ENCODE assay signal across 1 cellular context in the genomic region with DNA sequence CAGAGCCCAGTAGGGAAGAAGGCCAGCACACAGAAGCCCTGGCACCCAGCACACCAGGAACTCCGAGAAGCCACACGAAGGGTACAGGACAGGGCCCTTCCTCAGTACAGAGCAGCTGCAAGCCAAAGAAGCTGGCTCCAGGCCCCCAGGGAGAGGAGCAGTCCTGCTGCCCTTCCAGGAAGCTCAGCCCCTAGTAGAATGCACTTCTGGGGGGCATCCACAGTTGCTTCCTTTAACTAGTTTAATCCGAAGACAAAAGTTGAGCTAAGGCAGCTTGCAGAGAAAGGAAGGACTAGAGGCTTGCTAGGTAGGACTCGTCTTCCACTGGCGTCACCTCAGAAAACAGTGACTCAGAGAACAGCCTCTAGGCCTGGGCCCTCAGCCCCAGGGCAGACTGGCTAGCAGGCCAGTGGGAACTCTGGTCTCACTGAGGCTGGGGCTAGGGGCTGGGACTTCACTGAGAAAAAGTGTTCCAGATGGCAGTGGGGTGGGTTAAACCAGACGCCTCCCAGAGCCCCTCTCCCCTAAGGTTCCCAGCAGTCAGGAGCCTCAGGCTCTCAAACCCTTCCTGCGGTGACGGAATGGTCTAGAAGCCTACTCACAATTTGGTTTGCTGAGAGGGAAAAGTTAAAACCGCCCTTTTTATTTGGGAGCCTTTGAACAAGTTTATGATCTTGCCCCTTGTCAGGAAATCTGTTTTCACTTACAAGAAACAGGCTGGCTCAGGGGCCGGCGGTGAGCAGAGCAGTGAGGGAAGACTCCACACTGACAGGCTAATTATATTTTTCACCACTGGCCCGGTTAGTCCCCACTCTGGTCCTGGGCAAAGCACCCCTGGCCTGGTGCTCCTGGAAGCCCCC.
TF ChIP-seq lines count a peak whose summit lies in the region.

No MANE protein-coding gene starts in this region.

TF ChIP-seq in WTC11, 78 proteins besides CTCF, POLR2A, EP300 and RAD21 (continued from another document):
- TF ChIP-seq AFF4 (CRISPR knock-in tag; IDR thresholded peaks at IDR 0.05; ENCODE audit: borderline replicate concordance) (no peak), ZNF423 (CRISPR knock-in tag; IDR thresholded peaks at IDR 0.05) (no peak)
- TF ChIP-seq, protein P1, sequence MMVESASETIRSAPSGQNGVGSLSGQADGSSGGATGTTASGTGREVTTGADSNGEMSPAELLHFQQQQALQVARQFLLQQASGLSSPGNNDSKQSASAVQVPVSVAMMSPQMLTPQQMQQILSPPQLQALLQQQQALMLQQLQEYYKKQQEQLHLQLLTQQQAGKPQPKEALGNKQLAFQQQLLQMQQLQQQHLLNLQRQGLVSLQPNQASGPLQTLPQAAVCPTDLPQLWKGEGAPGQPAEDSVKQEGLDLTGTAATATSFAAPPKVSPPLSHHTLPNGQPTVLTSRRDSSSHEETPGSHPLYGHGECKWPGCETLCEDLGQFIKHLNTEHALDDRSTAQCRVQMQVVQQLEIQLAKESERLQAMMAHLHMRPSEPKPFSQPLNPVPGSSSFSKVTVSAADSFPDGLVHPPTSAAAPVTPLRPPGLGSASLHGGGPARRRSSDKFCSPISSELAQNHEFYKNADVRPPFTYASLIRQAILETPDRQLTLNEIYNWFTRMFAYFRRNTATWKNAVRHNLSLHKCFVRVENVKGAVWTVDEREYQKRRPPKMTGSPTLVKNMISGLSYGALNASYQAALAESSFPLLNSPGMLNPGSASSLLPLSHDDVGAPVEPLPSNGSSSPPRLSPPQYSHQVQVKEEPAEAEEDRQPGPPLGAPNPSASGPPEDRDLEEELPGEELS (CRISPR knock-in tag; IDR thresholded peaks at IDR 0.05) = no peak
